ENCODE assay signal across 27 cellular contexts in genomic region chr2:3442185-3442584, GRCh38.
DNase-seq lines count a peak whose midpoint lies in the region; ATAC-seq, FAIRE-seq and TF ChIP-seq lines count a peak whose summit lies in the region.
"Had no signal": no experiment of that assay in that cellular context is flagged by ENCODE, and none has a peak within 500 bp of the region (broad histone marks: within the 10 kb centered on the region; RNA-seq: fewer than 3 reads in every experiment).

No MANE protein-coding gene starts in this region.

- DNase-seq in GM12878 (ENCODE audit: low read depth, low spot score) (peak; percentile 5), DMS 273 treated with DMSO at 0.1 percent for 48 hours (lab: John Stamatoyannopoulos, UW) (no peak), SHP77 (lab: John Stamatoyannopoulos, UW) (no peak)
- no peak for DNase-seq in central memory CD4-positive, alpha-beta T cell
- DNase-seq: activated CD4-positive, alpha-beta T cell treated with anti-CD3 and anti-CD28 coated beads, Interleukin-2, amount 50 U/mL, for 4 hours; amygdala; effector memory CD4-positive, alpha-beta T cell; left lung; mesenchymal stem cell; MM.1S; NCI-H2081; NCI-H226; NCI-H69; right cardiac atrium; SIG-M5; stimulated activated CD4-positive, alpha-beta T cell treated with anti-CD3 and anti-CD28 coated beads, Interleukin-2, amount 100 ng/mL, for 24 hours; SW 1271; T1000; transverse colon had no signal

- TF ChIP-seq EP300 in GM12878 (IDR thresholded peaks at IDR 0.05; ENCODE audit: borderline replicate concordance in 1 of 2, control insufficient read depth in 1 of 2, low read depth in 2 of 2, low read length in 2 of 2) = no peak
- TF ChIP-seq EP300 in gastroesophageal sphincter (IDR thresholded peaks at IDR 0.05) = no peak

- H3K27me3 ChIP-seq in GM12878 (replicated peaks in 1 of 2; ENCODE audit: control insufficient read depth in 2 of 2, insufficient read depth in 2 of 2, low read length in 1 of 2) (no peaks in the 10 kb centered on the region), gastroesophageal sphincter (no peaks in the 10 kb centered on the region)
- H3K27me3 ChIP-seq: left lung, transverse colon had no signal

- H3K36me3 ChIP-seq in GM12878 (ENCODE audit: control insufficient read depth in 2 of 2, insufficient read depth in 2 of 2, low read length in 1 of 2) (peaks cover 12 to 28% of the 10 kb centered on the region in 2 experiments), gastroesophageal sphincter (peaks cover 0 to 44% of the 10 kb centered on the region in 2 donors)

- H4K20me1 ChIP-seq in GM12878 (ENCODE audit: control insufficient read depth, insufficient read depth) = no peaks in the 10 kb centered on the region

- no peak for TF ChIP-seq POLR2A in GM12878 (IDR thresholded peaks at IDR 0.05; ENCODE audit: low read depth, low read length)
- no peak for TF ChIP-seq POLR2A in gastroesophageal sphincter (IDR thresholded peaks at IDR 0.05)

- POLR2A ChIA-PET in GM12878 (lab: Charles Lee) = interaction anchor here (0.8 kb wide), 1 partner anchor 20 kb away, joined by 3 read pairs; no protein-coding TSS in a partner anchor

- H3K4me3 ChIP-seq in GM12878 = no peak overlapping the region
- H3K4me3 ChIP-seq in gastroesophageal sphincter = no peak overlapping the region
- H3K4me3 ChIP-seq: coronary artery, GM23338, left lung, transverse colon had no signal

- SMC1A ChIA-PET in GM12878 (lab: Charles Lee; ENCODE audit: uncharacterized antibody, unreplicated experiment) = interaction anchor here (0.9 to 1.9 kb wide), 7 partner anchors 14 to 47 kb away, joined by 3 to 8 read pairs (median 4); no protein-coding TSS in a partner anchor

- in situ Hi-C loops in GM12878 (cut with MboI) = no loop called here

- RAD21 ChIA-PET in GM12878 (lab: Charles Lee; ENCODE audit: unreplicated experiment) = interaction anchor here (1.2 to 2.7 kb wide), 2 partner anchors 19 kb away, joined by 4 to 10 read pairs; no protein-coding TSS in a partner anchor

- CTCF ChIA-PET in GM12878 (lab: Yijun Ruan, JAX) = interaction anchor here (1.0 to 5.4 kb wide), 4 partner anchors 19 to 209 kb away, joined by 3 to 46 read pairs (median 16); no protein-coding TSS in a partner anchor

- BruUV-seq in GM12878 (replicated peaks; lab: Mats Ljungman, UMichigan) = no TSS peak

- no peak overlapping the region for H3K9ac ChIP-seq in GM12878 (ENCODE audit: control insufficient read depth, insufficient read depth, low read length)
- H3K9ac ChIP-seq: KMS-11 had no signal

- H3K27ac ChIP-seq in GM12878 (ENCODE audit: control insufficient read depth, insufficient read depth) (no peak overlapping the region), gastroesophageal sphincter (no peak overlapping the region)
- H3K27ac ChIP-seq: coronary artery, KMS-11, left lung, transverse colon had no signal

- no peak overlapping the region for H3K4me2 ChIP-seq in GM12878 (ENCODE audit: control insufficient read depth, insufficient read depth)
- H3K4me2 ChIP-seq: GM23338, KMS-11 had no signal

- FAIRE-seq in GM12878 (lab: Jason Lieb, UNC) = peak; percentile 41

- peak; percentile 97 for ATAC-seq in GM19351 (IDR thresholded peaks at IDR 0.05; ENCODE audit: unreplicated experiment)
- ATAC-seq in HG03095 (IDR thresholded peaks at IDR 0.05; ENCODE audit: unreplicated experiment) = peak; percentile 95
- peak; percentile 77 for ATAC-seq in GM12878
- no peak for ATAC-seq in gastroesophageal sphincter
- ATAC-seq: GM23338, left lung, Panc1, right cardiac atrium, WTC11 had no signal

- no peaks in the 10 kb centered on the region for H3K79me2 ChIP-seq in GM12878 (ENCODE audit: control insufficient read depth, insufficient read depth, low read length)

- WGBS in GM12878 (ENCODE audit: insufficient coverage, insufficient replicate concordance, low lambda C conversion rate, missing lambda C conversion rate) = 5% methylated on average over 6 of the region's 6 CpGs
- 93 to 100% methylated on average over 1 to 6 of the region's 6 CpGs for WGBS in gastroesophageal sphincter (ENCODE audit: low coverage in 1 of 2), 2 donors

- no peaks in the 10 kb centered on the region; the same call in 2 of the 3 replicates for H3K9me3 ChIP-seq in GM12878 (replicated peaks; ENCODE audit: control insufficient read depth, insufficient read depth, low read length)
- H3K9me3 ChIP-seq in gastroesophageal sphincter = no peaks in the 10 kb centered on the region
- H3K9me3 ChIP-seq: left lung, transverse colon had no signal

- TF ChIP-seq RAD21 in GM12878 (IDR thresholded peaks at IDR 0.05; ENCODE audit: insufficient read depth, low read depth, low read length) = no peak

- TF ChIP-seq CTCF in GM12878 (IDR thresholded peaks at IDR 0.05 in 2 of 3, conservative IDR thresholded peaks at IDR 0.05 in 1 of 3; ENCODE audit: control insufficient read depth in 2 of 3, extremely low read depth in 1 of 3, insufficient read depth in 1 of 3, low read depth in 3 of 3, low read length in 3 of 3) = no peak
- TF ChIP-seq CTCF in gastroesophageal sphincter (IDR thresholded peaks at IDR 0.05) = no peak

- H3K4me1 ChIP-seq in GM12878 (ENCODE audit: control insufficient read depth, insufficient read depth, low read length) (no peaks in the 10 kb centered on the region), gastroesophageal sphincter (peaks cover 0 to 6% (median 0%) of the 10 kb centered on the region in 3 donors)

- intact Hi-C loops in GM12878 (cut with micrococcal nuclease; ENCODE audit: unreplicated experiment) = no loop called here

- no peak overlapping the region for H2AFZ ChIP-seq in GM12878 (ENCODE audit: control insufficient read depth, low read depth, low read length)
- H2AFZ ChIP-seq: GM23338 had no signal

TF ChIP-seq in GM12878, 131 proteins besides CTCF, POLR2A, EP300 and RAD21 (continues in another document):
- TF ChIP-seq ZBTB33 (IDR thresholded peaks at IDR 0.05) (no peak), CREM (IDR thresholded peaks at IDR 0.05; ENCODE audit: low read depth) (peak; percentile 69; the same call in 1 of the 2 replicates), YBX1 (IDR thresholded peaks at IDR 0.05) (no peak), PKNOX1 (IDR thresholded peaks at IDR 0.05) (no peak), FOXM1 (IDR thresholded peaks at IDR 0.05; ENCODE audit: low read depth, low read length) (peak; percentile 28; the same call in 1 of the 2 replicates), CBX5 (IDR thresholded peaks at IDR 0.05; ENCODE audit: low read depth) (no peak), JUNB (IDR thresholded peaks at IDR 0.05) (peak; percentile 40; the same call in 1 of the 2 replicates), NBN (IDR thresholded peaks at IDR 0.05) (no peak), ZBED1 (IDR thresholded peaks at IDR 0.05; ENCODE audit: borderline replicate concordance) (0 out of 2 replicates have a peak, but pooled peaks have one; percentile 31), PBX3 (IDR thresholded peaks at IDR 0.05; ENCODE audit: insufficient replicate concordance, low read depth, low read length) (no peak), WRNIP1 (IDR thresholded peaks at IDR 0.05; ENCODE audit: borderline replicate concordance, low read depth, low read length) (no peak), ZNF207 (IDR thresholded peaks at IDR 0.05; ENCODE audit: borderline replicate concordance) (no peak), USF1 (IDR thresholded peaks at IDR 0.05; ENCODE audit: borderline replicate concordance, extremely low read length, insufficient read depth, low read depth, low read length) (no peak), SMAD5 (IDR thresholded peaks at IDR 0.05; ENCODE audit: low read depth) (no peak), TCF7 (IDR thresholded peaks at IDR 0.05; ENCODE audit: borderline replicate concordance) (no peak)
